1 cellular context compared by ENCODE assay signal in the genomic region with DNA sequence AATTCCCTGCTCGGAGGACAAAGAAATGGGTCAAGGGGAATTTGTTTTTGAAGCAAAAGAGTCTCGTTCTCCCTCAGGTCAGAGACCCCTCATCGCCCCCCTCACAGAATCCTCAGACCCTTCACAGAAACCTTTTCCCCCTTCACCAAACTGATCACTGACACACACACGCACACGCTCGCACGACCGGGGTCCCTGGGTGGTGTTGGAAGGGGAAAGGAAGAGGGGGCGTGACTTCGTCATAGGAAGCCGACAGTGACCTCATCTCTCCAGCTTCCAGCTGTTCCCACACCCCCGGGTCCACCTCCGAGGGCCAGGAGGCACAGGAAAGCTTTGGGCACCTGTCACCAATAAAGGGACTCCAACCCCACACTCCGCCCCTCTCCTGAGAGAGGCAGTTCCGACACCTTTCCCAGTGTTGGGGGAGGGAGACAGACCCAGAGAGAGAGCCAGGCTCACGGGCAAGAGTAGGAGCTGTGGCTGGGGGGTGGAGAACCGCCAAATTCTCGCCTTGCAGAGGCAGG.
TF ChIP-seq lines count a peak whose summit lies in the region.

No MANE protein-coding gene starts in this region.

TF ChIP-seq in HepG2, 621 proteins besides CTCF, POLR2A, EP300 and RAD21 (continued from another document and continues in another):
- TF ChIP-seq RBFOX2 (IDR thresholded peaks at IDR 0.05; ENCODE audit: low read depth, low read length) (peak; percentile 15; the same call in 1 of the 2 replicates), MAF1 (CRISPR knock-in tag; IDR thresholded peaks at IDR 0.05; ENCODE audit: borderline replicate concordance) (no peak), KLF9 (CRISPR knock-in tag; IDR thresholded peaks at IDR 0.05; ENCODE audit: low read depth) (no peak), GABPB1 (CRISPR knock-in tag; IDR thresholded peaks at IDR 0.05) (peak; percentile 53), RARA (CRISPR knock-in tag; IDR thresholded peaks at IDR 0.05) (no peak), MIXL1 (CRISPR knock-in tag; IDR thresholded peaks at IDR 0.05) (no peak), ZSCAN29 (CRISPR knock-in tag; conservative IDR thresholded peaks at IDR 0.05) (no peak), NCOA2 (CRISPR knock-in tag; IDR thresholded peaks at IDR 0.05) (peak; percentile 43; the same call in 1 of the 2 replicates), ZNF510 (CRISPR knock-in tag; IDR thresholded peaks at IDR 0.05; ENCODE audit: low read depth) (no peak), YEATS4 (CRISPR knock-in tag; IDR thresholded peaks at IDR 0.05; ENCODE audit: borderline replicate concordance) (0 out of 2 replicates have a peak, but pooled peaks have one; percentile 33), PHF8 (CRISPR knock-in tag; IDR thresholded peaks at IDR 0.05) (peak; percentile 24), PITX1 (CRISPR knock-in tag; IDR thresholded peaks at IDR 0.05) (peak; percentile 16; the same call in 1 of the 2 replicates), ZNF343 (CRISPR knock-in tag; IDR thresholded peaks at IDR 0.05) (no peak), ZNF337 (CRISPR knock-in tag; IDR thresholded peaks at IDR 0.05; ENCODE audit: borderline replicate concordance, low read depth) (no peak), AKNA (CRISPR knock-in tag; IDR thresholded peaks at IDR 0.05; ENCODE audit: borderline replicate concordance) (no peak), ELK4 (CRISPR knock-in tag; IDR thresholded peaks at IDR 0.05; ENCODE audit: borderline replicate concordance) (no peak), CCAR2 (optimal IDR thresholded peaks at IDR 0.05; ENCODE audit: low read depth, low read length) (no peak), ZNF333 (CRISPR knock-in tag; IDR thresholded peaks at IDR 0.05; ENCODE audit: borderline replicate concordance) (no peak), SP4 (CRISPR knock-in tag; IDR thresholded peaks at IDR 0.05) (no peak), FOXP4 (CRISPR knock-in tag; IDR thresholded peaks at IDR 0.05) (peak; percentile 50; the same call in 1 of the 2 replicates), GATAD1 (CRISPR knock-in tag; IDR thresholded peaks at IDR 0.05) (0 out of 2 replicates have a peak, but pooled peaks have one; percentile 26), ZFP82 (CRISPR knock-in tag; IDR thresholded peaks at IDR 0.05; ENCODE audit: borderline replicate concordance) (0 out of 2 replicates have a peak, but pooled peaks have one; percentile 58), SNAPC4 (CRISPR knock-in tag; IDR thresholded peaks at IDR 0.05) (0 out of 2 replicates have a peak, but pooled peaks have one; percentile 6), ZNF564 (CRISPR knock-in tag; IDR thresholded peaks at IDR 0.05) (no peak), ZNF777 (CRISPR knock-in tag; IDR thresholded peaks at IDR 0.05) (no peak), ARNT2 (CRISPR knock-in tag; IDR thresholded peaks at IDR 0.05; ENCODE audit: low read depth) (no peak)
- TF ChIP-seq, protein P1, sequence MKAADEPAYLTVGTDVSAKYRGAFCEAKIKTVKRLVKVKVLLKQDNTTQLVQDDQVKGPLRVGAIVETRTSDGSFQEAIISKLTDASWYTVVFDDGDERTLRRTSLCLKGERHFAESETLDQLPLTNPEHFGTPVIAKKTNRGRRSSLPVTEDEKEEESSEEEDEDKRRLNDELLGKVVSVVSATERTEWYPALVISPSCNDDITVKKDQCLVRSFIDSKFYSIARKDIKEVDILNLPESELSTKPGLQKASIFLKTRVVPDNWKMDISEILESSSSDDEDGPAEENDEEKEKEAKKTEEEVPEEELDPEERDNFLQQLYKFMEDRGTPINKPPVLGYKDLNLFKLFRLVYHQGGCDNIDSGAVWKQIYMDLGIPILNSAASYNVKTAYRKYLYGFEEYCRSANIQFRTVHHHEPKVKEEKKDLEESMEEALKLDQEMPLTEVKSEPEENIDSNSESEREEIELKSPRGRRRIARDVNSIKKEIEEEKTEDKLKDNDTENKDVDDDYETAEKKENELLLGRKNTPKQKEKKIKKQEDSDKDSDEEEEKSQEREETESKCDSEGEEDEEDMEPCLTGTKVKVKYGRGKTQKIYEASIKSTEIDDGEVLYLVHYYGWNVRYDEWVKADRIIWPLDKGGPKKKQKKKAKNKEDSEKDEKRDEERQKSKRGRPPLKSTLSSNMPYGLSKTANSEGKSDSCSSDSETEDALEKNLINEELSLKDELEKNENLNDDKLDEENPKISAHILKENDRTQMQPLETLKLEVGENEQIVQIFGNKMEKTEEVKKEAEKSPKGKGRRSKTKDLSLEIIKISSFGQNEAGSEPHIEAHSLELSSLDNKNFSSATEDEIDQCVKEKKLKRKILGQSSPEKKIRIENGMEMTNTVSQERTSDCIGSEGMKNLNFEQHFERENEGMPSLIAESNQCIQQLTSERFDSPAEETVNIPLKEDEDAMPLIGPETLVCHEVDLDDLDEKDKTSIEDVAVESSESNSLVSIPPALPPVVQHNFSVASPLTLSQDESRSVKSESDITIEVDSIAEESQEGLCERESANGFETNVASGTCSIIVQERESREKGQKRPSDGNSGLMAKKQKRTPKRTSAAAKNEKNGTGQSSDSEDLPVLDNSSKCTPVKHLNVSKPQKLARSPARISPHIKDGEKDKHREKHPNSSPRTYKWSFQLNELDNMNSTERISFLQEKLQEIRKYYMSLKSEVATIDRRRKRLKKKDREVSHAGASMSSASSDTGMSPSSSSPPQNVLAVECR (CRISPR knock-in tag; IDR thresholded peaks at IDR 0.05; ENCODE audit: borderline replicate concordance), result peak; percentile 57; the same call in 1 of the 2 replicates
- TF ChIP-seq, protein P2, sequence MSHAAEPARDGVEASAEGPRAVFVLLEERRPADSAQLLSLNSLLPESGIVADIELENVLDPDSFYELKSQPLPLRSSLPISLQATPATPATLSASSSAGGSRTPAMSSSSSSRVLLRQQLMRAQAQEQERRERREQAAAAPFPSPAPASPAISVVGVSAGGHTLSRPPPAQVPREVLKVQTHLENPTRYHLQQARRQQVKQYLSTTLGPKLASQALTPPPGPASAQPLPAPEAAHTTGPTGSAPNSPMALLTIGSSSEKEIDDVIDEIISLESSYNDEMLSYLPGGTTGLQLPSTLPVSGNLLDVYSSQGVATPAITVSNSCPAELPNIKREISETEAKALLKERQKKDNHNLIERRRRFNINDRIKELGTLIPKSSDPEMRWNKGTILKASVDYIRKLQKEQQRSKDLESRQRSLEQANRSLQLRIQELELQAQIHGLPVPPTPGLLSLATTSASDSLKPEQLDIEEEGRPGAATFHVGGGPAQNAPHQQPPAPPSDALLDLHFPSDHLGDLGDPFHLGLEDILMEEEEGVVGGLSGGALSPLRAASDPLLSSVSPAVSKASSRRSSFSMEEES (CRISPR knock-in tag; IDR thresholded peaks at IDR 0.05), result peak; percentile 18; the same call in 1 of the 2 replicates
- TF ChIP-seq, protein P3, sequence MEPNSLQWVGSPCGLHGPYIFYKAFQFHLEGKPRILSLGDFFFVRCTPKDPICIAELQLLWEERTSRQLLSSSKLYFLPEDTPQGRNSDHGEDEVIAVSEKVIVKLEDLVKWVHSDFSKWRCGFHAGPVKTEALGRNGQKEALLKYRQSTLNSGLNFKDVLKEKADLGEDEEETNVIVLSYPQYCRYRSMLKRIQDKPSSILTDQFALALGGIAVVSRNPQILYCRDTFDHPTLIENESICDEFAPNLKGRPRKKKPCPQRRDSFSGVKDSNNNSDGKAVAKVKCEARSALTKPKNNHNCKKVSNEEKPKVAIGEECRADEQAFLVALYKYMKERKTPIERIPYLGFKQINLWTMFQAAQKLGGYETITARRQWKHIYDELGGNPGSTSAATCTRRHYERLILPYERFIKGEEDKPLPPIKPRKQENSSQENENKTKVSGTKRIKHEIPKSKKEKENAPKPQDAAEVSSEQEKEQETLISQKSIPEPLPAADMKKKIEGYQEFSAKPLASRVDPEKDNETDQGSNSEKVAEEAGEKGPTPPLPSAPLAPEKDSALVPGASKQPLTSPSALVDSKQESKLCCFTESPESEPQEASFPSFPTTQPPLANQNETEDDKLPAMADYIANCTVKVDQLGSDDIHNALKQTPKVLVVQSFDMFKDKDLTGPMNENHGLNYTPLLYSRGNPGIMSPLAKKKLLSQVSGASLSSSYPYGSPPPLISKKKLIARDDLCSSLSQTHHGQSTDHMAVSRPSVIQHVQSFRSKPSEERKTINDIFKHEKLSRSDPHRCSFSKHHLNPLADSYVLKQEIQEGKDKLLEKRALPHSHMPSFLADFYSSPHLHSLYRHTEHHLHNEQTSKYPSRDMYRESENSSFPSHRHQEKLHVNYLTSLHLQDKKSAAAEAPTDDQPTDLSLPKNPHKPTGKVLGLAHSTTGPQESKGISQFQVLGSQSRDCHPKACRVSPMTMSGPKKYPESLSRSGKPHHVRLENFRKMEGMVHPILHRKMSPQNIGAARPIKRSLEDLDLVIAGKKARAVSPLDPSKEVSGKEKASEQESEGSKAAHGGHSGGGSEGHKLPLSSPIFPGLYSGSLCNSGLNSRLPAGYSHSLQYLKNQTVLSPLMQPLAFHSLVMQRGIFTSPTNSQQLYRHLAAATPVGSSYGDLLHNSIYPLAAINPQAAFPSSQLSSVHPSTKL (CRISPR knock-in tag; IDR thresholded peaks at IDR 0.05), result no peak
